ENCODE assay signal across 16 cellular contexts in the genomic region with DNA sequence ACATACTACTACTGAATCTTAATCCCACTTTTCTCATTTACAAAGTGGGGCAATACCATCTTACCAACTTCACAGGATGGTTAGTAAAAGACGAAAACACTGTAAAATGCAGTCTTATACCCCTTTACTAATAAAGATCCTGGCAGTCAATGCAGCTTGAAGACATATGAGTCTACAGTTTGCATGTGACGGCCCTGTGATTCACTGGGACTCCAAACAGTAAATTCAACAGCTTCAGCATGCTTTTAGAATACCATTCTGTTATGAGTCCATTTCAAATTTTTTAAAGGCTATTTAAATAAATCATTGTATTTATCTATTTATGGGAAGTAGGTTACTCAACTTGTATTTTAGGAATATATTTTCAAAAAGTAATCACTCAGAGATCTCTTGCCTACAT.
DNase-seq lines count a peak whose midpoint lies in the region; ATAC-seq and TF ChIP-seq lines count a peak whose summit lies in the region.
"Had no signal": no experiment of that assay in that cellular context is flagged by ENCODE, and none has a peak within 500 bp of the region (broad histone marks: within the 10 kb centered on the region; RNA-seq: fewer than 3 reads in every experiment).

No MANE protein-coding gene starts in this region.

- H3K36me3 Mint-ChIP-seq in Calu3 (ENCODE audit: insufficient read depth, unreplicated experiment) = no peaks in the 10 kb centered on the region
- H3K36me3 Mint-ChIP-seq in activated CD4-positive, alpha-beta T cell treated with anti-CD3 and anti-CD28 coated beads for 36 hours (ENCODE audit: low read depth) = no peaks in the 10 kb centered on the region
- H3K36me3 Mint-ChIP-seq: CD8-positive, alpha-beta T cell had no signal

- H3K27me3 ChIP-seq in AG04450 (ENCODE audit: control insufficient read depth, insufficient read depth, low read length) (no peaks in the 10 kb centered on the region), adrenal gland (no peaks in the 10 kb centered on the region)
- H3K27me3 ChIP-seq: BE2C had no signal

- H3K9me3 ChIP-seq in AG04450 (ENCODE audit: control insufficient read depth, insufficient read depth, low read length) = no peaks in the 10 kb centered on the region
- no peaks in the 10 kb centered on the region for H3K9me3 ChIP-seq in adrenal gland (replicated peaks in 1 of 3)
- H3K9me3 ChIP-seq: BE2C had no signal

- H3K27ac Mint-ChIP-seq in Calu3 (ENCODE audit: unreplicated experiment) = no peak overlapping the region
- no peak overlapping the region for H3K27ac Mint-ChIP-seq in activated CD4-positive, alpha-beta T cell treated with anti-CD3 and anti-CD28 coated beads for 36 hours
- H3K27ac Mint-ChIP-seq: CD8-positive, alpha-beta T cell had no signal

- H3K4me3 ChIP-seq in AG04450 (ENCODE audit: low read depth, low read length) = no peak overlapping the region
- no peak overlapping the region for H3K4me3 ChIP-seq in adrenal gland
- H3K4me3 ChIP-seq: K562, PC-9 had no signal

- intact Hi-C loops in Calu3 (cut with micrococcal nuclease; ENCODE audit: unreplicated experiment) = no loop called here
- intact Hi-C loops in adrenal gland (cut with DNase I) = no loop called here
- intact Hi-C loops in activated CD4-positive, alpha-beta T cell treated with anti-CD3 and anti-CD28 coated beads for 36 hours (cut with DNase I, micrococcal nuclease) = no loop called here

- no peaks in the 10 kb centered on the region for H3K36me3 ChIP-seq in adrenal gland (replicated peaks in 1 of 2)
- H3K36me3 ChIP-seq: BE2C had no signal

- no peaks in the 10 kb centered on the region for H3K27me3 Mint-ChIP-seq in Calu3 (ENCODE audit: unreplicated experiment)
- H3K27me3 Mint-ChIP-seq in activated CD4-positive, alpha-beta T cell treated with anti-CD3 and anti-CD28 coated beads for 36 hours = no peaks in the 10 kb centered on the region

- POLR2A ChIA-PET in AG04450 (lab: Yijun Ruan, JAX) = no interaction called here
- POLR2A ChIA-PET in activated CD4-positive, alpha-beta T cell treated with anti-CD3 and anti-CD28 coated beads for 36 hours (lab: Charles Lee) = no interaction called here

- TF ChIP-seq CTCF in AG04450 (IDR thresholded peaks at IDR 0.05; ENCODE audit: low read depth, low read length) = no peak
- no peak for TF ChIP-seq CTCF in Calu3 (IDR thresholded peaks at IDR 0.05; ENCODE audit: unreplicated experiment)
- no peak for TF ChIP-seq CTCF in adrenal gland (IDR thresholded peaks at IDR 0.05)

- 57 to 67% (median 61%) methylated on average over 2 of the region's 2 CpGs for WGBS in adrenal gland, 4 donors

- H3K4me1 ChIP-seq in adrenal gland (replicated peaks in 1 of 2) = no peaks in the 10 kb centered on the region

- TF ChIP-seq POLR2A in adrenal gland (IDR thresholded peaks at IDR 0.05) = no peak

- DNase-seq in AG04450 (ENCODE audit: low read depth, low spot score) (peak; percentile 33), GM04503 (ENCODE audit: low read depth) (peak; percentile 45), amniotic epithelial cell (ENCODE audit: low read depth) (peak; percentile 11), fibroblast of peridontal ligament (ENCODE audit: extremely low read depth) (peak; percentile 52), Calu3 (no peak), adrenal gland (no peak), NCI-H1436 (lab: John Stamatoyannopoulos, UW) (no peak)
- DNase-seq in activated CD4-positive, alpha-beta T cell treated with anti-CD3 and anti-CD28 coated beads for 36 hours = no peak
- DNase-seq: CD8-positive, alpha-beta T cell; NCI-H146; NCI-H2107; NCI-H345 had no signal

- no peak overlapping the region for H3K27ac ChIP-seq in AG04450 (ENCODE audit: low read depth, low read length)
- H3K27ac ChIP-seq in adrenal gland = no peak overlapping the region
- H3K27ac ChIP-seq: HL-60, PC-9 had no signal

- no TSS peak for BruUV-seq in Calu3 (replicated peaks; lab: Mats Ljungman, UMichigan)

- H3K4me1 Mint-ChIP-seq in Calu3 (ENCODE audit: low read depth, unreplicated experiment) = no peaks in the 10 kb centered on the region
- no peaks in the 10 kb centered on the region for H3K4me1 Mint-ChIP-seq in activated CD4-positive, alpha-beta T cell treated with anti-CD3 and anti-CD28 coated beads for 36 hours

- ATAC-seq in activated CD4-positive, alpha-beta T cell treated with anti-CD3 and anti-CD28 coated beads for 36 hours = no peak
- ATAC-seq: CD8-positive, alpha-beta T cell; K562 had no signal

- CTCF ChIA-PET in AG04450 (lab: Charles Lee) = interaction anchor here (1.0 kb wide), 1 partner anchor 28 kb away, joined by 3 read pairs; no protein-coding TSS in a partner anchor
- CTCF ChIA-PET in Calu3 (lab: Charles Lee) = no interaction called here
- CTCF ChIA-PET in activated CD4-positive, alpha-beta T cell treated with anti-CD3 and anti-CD28 coated beads for 36 hours (lab: Charles Lee) = no interaction called here

- no peaks in the 10 kb centered on the region for H3K9me3 Mint-ChIP-seq in Calu3 (ENCODE audit: low read depth, unreplicated experiment)
- H3K9me3 Mint-ChIP-seq in activated CD4-positive, alpha-beta T cell treated with anti-CD3 and anti-CD28 coated beads for 36 hours (ENCODE audit: low read depth) = no peaks in the 10 kb centered on the region

- no peak overlapping the region for H3K4me3 Mint-ChIP-seq in Calu3 (ENCODE audit: low read depth, unreplicated experiment)
- H3K4me3 Mint-ChIP-seq in activated CD4-positive, alpha-beta T cell treated with anti-CD3 and anti-CD28 coated beads for 36 hours = no peak overlapping the region
- H3K4me3 Mint-ChIP-seq: CD8-positive, alpha-beta T cell had no signal

Comparison
In these comparisons a context has a peak if more than half of its experiments do, and no peak if none do; other contexts are left out.
1. DNase-seq: peak in AG04450 (single experiment), GM04503 (single experiment), amniotic epithelial cell (single experiment) and fibroblast of peridontal ligament (single experiment); none in Calu3 (single experiment), adrenal gland (0 of 7), activated CD4-positive, alpha-beta T cell treated with anti-CD3 and anti-CD28 coated beads for 36 hours (single experiment) and NCI-H1436 (single experiment).